Comparison of ENCODE assay signal across 12 cellular contexts in genomic region chr3:851098-851790, GRCh38.
A peak's percentile ranks its signal among the peaks of the same experiment; 100 is the strongest.
DNase-seq lines count a peak whose midpoint lies in the region; ATAC-seq and TF ChIP-seq lines count a peak whose summit lies in the region.
"Had no signal": no experiment of that assay in that cellular context is flagged by ENCODE, and none has a peak within 500 bp of the region (broad histone marks: within the 10 kb centered on the region; RNA-seq: fewer than 3 reads in every experiment).

No MANE protein-coding gene starts in this region.

- no peaks in the 10 kb centered on the region for H3K4me1 Mint-ChIP-seq in activated CD8-positive, alpha-beta memory T cell treated with anti-CD3 and anti-CD28 coated beads, Interleukin-2, amount 10 ng/mL, durations not matched to agents 7 days and 5 days
- H3K4me1 Mint-ChIP-seq: CD8-positive, alpha-beta memory T cell had no signal

- no peak overlapping the region for H3K4me3 ChIP-seq in GM12865 (ENCODE audit: low read depth, low read length)
- H3K4me3 ChIP-seq in brain microvascular endothelial cell (ENCODE audit: low read depth, low read length), result no peak overlapping the region
- no peak overlapping the region for H3K4me3 ChIP-seq in heart right ventricle

- TF ChIP-seq CTCF in GM12865 (IDR thresholded peaks at IDR 0.05; ENCODE audit: insufficient read depth, low read depth, low read length, missing control alignments), result peak; percentile 35
- TF ChIP-seq CTCF in brain microvascular endothelial cell (IDR thresholded peaks at IDR 0.05; ENCODE audit: low read depth, low read length, missing control alignments), result peak; percentile 14
- no peak for TF ChIP-seq CTCF in heart right ventricle (IDR thresholded peaks at IDR 0.05)

- TF ChIP-seq POLR2A in erythroblast (IDR thresholded peaks at IDR 0.05; ENCODE audit: low read length), result no peak

- peaks cover 5% of the 10 kb centered on the region for H3K9me3 Mint-ChIP-seq in activated CD8-positive, alpha-beta memory T cell treated with anti-CD3 and anti-CD28 coated beads, Interleukin-2, amount 10 ng/mL, durations not matched to agents 7 days and 5 days (ENCODE audit: low read depth)

- ATAC-seq in GM19351 (IDR thresholded peaks at IDR 0.05; ENCODE audit: unreplicated experiment), result peak; percentile 83
- ATAC-seq in HG03432 (IDR thresholded peaks at IDR 0.05; ENCODE audit: unreplicated experiment), result peak; percentile 87
- no peak for ATAC-seq in heart right ventricle
- no peak for ATAC-seq in activated CD8-positive, alpha-beta memory T cell treated with anti-CD3 and anti-CD28 coated beads, Interleukin-2, amount 10 ng/mL, durations not matched to agents 7 days and 5 days

- DNase-seq in GM12865 (ENCODE audit: low read depth) (peak; percentile 65), brain microvascular endothelial cell (no peak), NCI-H1436 (lab: John Stamatoyannopoulos, UW) (no peak), heart right ventricle (no peak), erythroblast (lab: John Stamatoyannopoulos, UW) (no peak)
- DNase-seq in activated CD8-positive, alpha-beta memory T cell treated with anti-CD3 and anti-CD28 coated beads, Interleukin-2, amount 10 ng/mL, durations not matched to agents 7 days and 5 days, result no peak
- DNase-seq: CD8-positive, alpha-beta memory T cell; hippocampal formation; NCI-H345; stimulated activated naive CD4-positive, alpha-beta T cell had no signal

- in situ Hi-C loops in brain microvascular endothelial cell (cut with HindIII; ENCODE audit: low pct_ligation_motif_present, low sequenced_read_pairs), result no loop called here

- H3K36me3 Mint-ChIP-seq in activated CD8-positive, alpha-beta memory T cell treated with anti-CD3 and anti-CD28 coated beads, Interleukin-2, amount 10 ng/mL, durations not matched to agents 7 days and 5 days, result no peaks in the 10 kb centered on the region
- H3K36me3 Mint-ChIP-seq: CD8-positive, alpha-beta memory T cell had no signal

- 59 to 65% methylated on average over 5 of the region's 5 CpGs for WGBS in heart right ventricle, 2 donors

- CTCF ChIA-PET in activated CD8-positive, alpha-beta memory T cell treated with anti-CD3 and anti-CD28 coated beads, Interleukin-2, amount 10 ng/mL, durations not matched to agents 7 days and 5 days (lab: Charles Lee), result no interaction called here

- H3K4me3 Mint-ChIP-seq in activated CD8-positive, alpha-beta memory T cell treated with anti-CD3 and anti-CD28 coated beads, Interleukin-2, amount 10 ng/mL, durations not matched to agents 7 days and 5 days, result no peak overlapping the region
- H3K4me3 Mint-ChIP-seq: CD8-positive, alpha-beta memory T cell had no signal

- intact Hi-C loops in heart right ventricle (cut with DNase I), result no loop called here

- H3K27me3 ChIP-seq in brain microvascular endothelial cell (replicated peaks) (no peaks in the 10 kb centered on the region), heart right ventricle (no peaks in the 10 kb centered on the region)

- no peak overlapping the region for H3K27ac Mint-ChIP-seq in activated CD8-positive, alpha-beta memory T cell treated with anti-CD3 and anti-CD28 coated beads, Interleukin-2, amount 10 ng/mL, durations not matched to agents 7 days and 5 days
- H3K27ac Mint-ChIP-seq: CD8-positive, alpha-beta memory T cell had no signal

- H3K27ac ChIP-seq in brain microvascular endothelial cell (no peak overlapping the region), heart right ventricle (no peak overlapping the region)

- H3K36me3 ChIP-seq in brain microvascular endothelial cell (replicated peaks) (no peaks in the 10 kb centered on the region), heart right ventricle (no peaks in the 10 kb centered on the region)

- no peaks in the 10 kb centered on the region for H3K27me3 Mint-ChIP-seq in activated CD8-positive, alpha-beta memory T cell treated with anti-CD3 and anti-CD28 coated beads, Interleukin-2, amount 10 ng/mL, durations not matched to agents 7 days and 5 days

- no peaks in the 10 kb centered on the region for H3K4me1 ChIP-seq in heart right ventricle

- peaks cover 0 to 28% (median 0%) of the 10 kb centered on the region in 11 donors for H3K9me3 ChIP-seq in heart right ventricle

Comparison
In these comparisons a context has a peak if more than half of its experiments do, and no peak if none do; other contexts are left out.
1. CTCF ChIP-seq: peak in GM12865 (single experiment) and brain microvascular endothelial cell (single experiment); none in heart right ventricle (0 of 9).
2. ATAC-seq: peak in GM19351 (single experiment) and HG03432 (single experiment); none in heart right ventricle (0 of 8) and activated CD8-positive, alpha-beta memory T cell treated with anti-CD3 and anti-CD28 coated beads, Interleukin-2, amount 10 ng/mL, durations not matched to agents 7 days and 5 days (single experiment).